ENCODE assay signal across 8 cellular contexts in the genomic region with DNA sequence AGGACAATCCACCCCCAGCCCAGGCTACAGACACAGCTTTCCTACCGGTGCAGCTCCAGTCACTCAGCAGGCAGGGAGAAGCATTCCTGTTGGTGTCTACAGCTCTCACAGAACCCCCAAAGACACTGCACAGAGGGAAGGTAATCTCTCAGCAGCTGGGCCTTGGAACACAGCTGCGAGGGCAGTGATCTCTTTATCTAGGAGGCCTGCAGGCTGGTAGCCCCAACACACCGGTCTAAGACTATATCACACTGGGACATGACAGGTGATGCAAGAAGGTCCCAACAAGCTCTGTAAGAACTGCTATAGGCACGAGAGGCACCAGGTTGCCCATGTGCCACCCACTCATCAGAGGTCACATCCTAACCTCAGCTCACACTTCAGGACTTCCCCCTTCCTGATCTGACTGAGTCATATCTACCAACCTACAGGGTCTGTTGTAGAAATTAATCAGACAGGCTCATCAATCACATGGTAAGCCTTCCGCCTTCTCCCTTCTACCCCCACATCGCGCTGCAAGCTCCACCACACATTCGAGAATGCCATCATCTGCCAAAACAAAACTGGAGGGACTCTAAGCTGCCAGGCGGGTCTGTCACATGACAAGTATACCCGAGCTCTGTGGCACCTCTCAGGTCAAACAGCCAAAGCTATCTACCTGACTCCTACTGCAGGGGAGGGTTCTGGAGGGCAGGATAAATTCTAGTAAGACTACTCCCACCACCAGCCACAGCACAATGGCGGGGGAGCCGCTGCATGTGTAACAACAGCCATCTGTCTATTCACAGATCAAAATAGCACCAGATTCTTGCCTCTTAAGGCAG. TPM values are rescaled to one million over a fixed set of nuclear protein-coding genes. Genes with fewer than 3 reads are reported as not detected.
DNase-seq lines count a peak whose midpoint lies in the region; ATAC-seq and FAIRE-seq lines count a peak whose summit lies in the region.

No MANE protein-coding gene starts in this region.

- H3K4me3 ChIP-seq in esophagus (ENCODE audit: low read depth in 1 of 2, low read length in 2 of 2) (no peak overlapping the region), small intestine (ENCODE audit: low read depth in 1 of 2, low read length in 2 of 2) (no peak overlapping the region)

- H3K27ac ChIP-seq in esophagus (ENCODE audit: low read depth in 2 of 2, low read length in 1 of 2): peak overlapping the region; percentile 81 to 93
- peak overlapping the region; percentile 41 to 86 for H3K27ac ChIP-seq in small intestine (ENCODE audit: low read depth in 1 of 2, low read length in 1 of 2)

- no peaks in the 10 kb centered on the region for H3K27me3 ChIP-seq in esophagus (ENCODE audit: control insufficient read depth in 1 of 2, insufficient read depth in 2 of 2, low read length in 2 of 2)
- H3K27me3 ChIP-seq in small intestine (ENCODE audit: control insufficient read depth in 2 of 2, insufficient read depth in 2 of 2, low read length in 2 of 2): no peaks in the 10 kb centered on the region

- no peak for FAIRE-seq in small intestine (lab: Jason Lieb, UNC)

- H3K36me3 ChIP-seq in esophagus (ENCODE audit: control insufficient read depth in 2 of 2, insufficient read depth in 2 of 2, low read length in 1 of 2): no peaks in the 10 kb centered on the region
- H3K36me3 ChIP-seq in small intestine (ENCODE audit: control insufficient read depth in 2 of 2, insufficient read depth in 2 of 2, low read length in 2 of 2): no peaks in the 10 kb centered on the region

- 46% methylated on average over 12 of the region's 12 CpGs for WGBS in esophagus, 2 donors
- WGBS in small intestine, 3 donors: 44 to 55% (median 47%) methylated on average over 12 of the region's 12 CpGs

- H3K4me1 ChIP-seq in esophagus (ENCODE audit: control insufficient read depth in 2 of 2, insufficient read depth in 2 of 2, low read length in 1 of 2) (peaks cover 0 to 31% of the 10 kb centered on the region in 2 donors), small intestine (ENCODE audit: control insufficient read depth in 2 of 2, insufficient read depth in 1 of 2, low read depth in 1 of 2, low read length in 1 of 2) (peaks cover 26 to 31% of the 10 kb centered on the region in 2 donors)

- H3K9me3 ChIP-seq in esophagus (ENCODE audit: control insufficient read depth in 2 of 2, insufficient read depth in 1 of 2, low read depth in 1 of 2, low read length in 1 of 2) (no peaks in the 10 kb centered on the region), small intestine (ENCODE audit: control insufficient read depth, low read depth) (no peaks in the 10 kb centered on the region)

- peak; percentile 60 for DNase-seq in GDM1 (lab: John Stamatoyannopoulos, UW)
- peak; percentile 23 for DNase-seq in NCI-H2029 treated with DMSO at 0.1 percent for 48 hours (lab: John Stamatoyannopoulos, UW)
- peak; percentile 88 for DNase-seq in activated CD8-positive, alpha-beta memory T cell treated with anti-CD3 and anti-CD28 coated beads for 24 hours
- DNase-seq in small intestine: peak; percentile 53
- DNase-seq in middle frontal gyrus (ENCODE audit: extremely low spot score, low spot score): no peak
- no peak for DNase-seq in midbrain (lab: John Stamatoyannopoulos, UW)

- ATAC-seq in GM21825 (IDR thresholded peaks at IDR 0.05; ENCODE audit: unreplicated experiment): peak; percentile 53

RNA-seq across cellular contexts. Expression of a gene that starts 26.1 kb away (rescaled TPM):
- polyA plus RNA-seq in esophagus: 10 to 100 TPM in 1 of 2 donors, 1 to 10 TPM in 1; 9.0 to 16.8 TPM
- 10 to 100 TPM; 15.1 to 30.2 (median 18.8) TPM for polyA plus RNA-seq in small intestine

Comparison
In these comparisons a context has a peak if more than half of its experiments do, and no peak if none do; other contexts are left out.
1. DNase-seq: peak in GDM1 (single experiment), NCI-H2029 treated with DMSO at 0.1 percent for 48 hours (single experiment), activated CD8-positive, alpha-beta memory T cell treated with anti-CD3 and anti-CD28 coated beads for 24 hours (single experiment) and small intestine (single experiment); none in middle frontal gyrus (single experiment) and midbrain (single experiment).